In the genomic region with DNA sequence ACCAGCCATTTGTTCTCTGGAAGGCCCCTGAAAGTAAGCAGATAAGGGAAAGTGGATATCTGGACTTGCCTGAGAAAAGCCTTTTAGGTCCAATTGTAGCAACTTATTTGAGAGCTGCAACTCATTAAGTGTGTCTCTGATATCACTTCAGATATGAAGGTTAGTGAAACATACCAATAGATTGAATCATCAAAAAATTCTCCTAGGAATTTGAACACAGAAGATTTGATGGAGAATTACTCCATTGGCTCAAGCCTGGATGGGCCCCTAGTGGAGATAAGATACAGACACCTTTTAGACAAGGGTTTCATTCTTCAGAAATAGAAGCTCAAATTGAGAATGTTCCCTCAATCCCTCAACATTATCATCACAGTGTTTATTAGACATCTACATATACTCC, we compare ENCODE assay signal across 15 cellular contexts.
DNase-seq lines count a peak whose midpoint lies in the region; ATAC-seq and TF ChIP-seq lines count a peak whose summit lies in the region.
"Had no signal": no experiment of that assay in that cellular context is flagged by ENCODE, and none has a peak within 500 bp of the region (broad histone marks: within the 10 kb centered on the region; RNA-seq: fewer than 3 reads in every experiment).

No MANE protein-coding gene starts in this region.

- ATAC-seq in HG02588 (IDR thresholded peaks at IDR 0.05; ENCODE audit: unreplicated experiment) (no peak), HG03469 (IDR thresholded peaks at IDR 0.05; ENCODE audit: unreplicated experiment) (no peak)
- ATAC-seq: activated CD8-positive, alpha-beta memory T cell treated with anti-CD3 and anti-CD28 coated beads, Interleukin-2, amount 10 ng/mL, durations not matched to agents 7 days and 5 days; effector memory CD8-positive, alpha-beta T cell; natural killer cell treated with Interleukin-12 subunit alpha and Interleukin-12 subunit beta and Interleukin-15 and Interleukin-18, amount 100 ng/mL, for 72 hours had no signal

- no peaks in the 10 kb centered on the region for H3K9me3 Mint-ChIP-seq in endodermal cell
- no peaks in the 10 kb centered on the region for H3K9me3 Mint-ChIP-seq in neural crest cell
- no peaks in the 10 kb centered on the region for H3K9me3 Mint-ChIP-seq in activated CD4-positive, alpha-beta memory T cell treated with anti-CD3 and anti-CD28 coated beads, Interleukin-2, amount 10 ng/mL, durations not matched to agents 7 days and 5 days
- H3K9me3 Mint-ChIP-seq: effector memory CD8-positive, alpha-beta T cell; natural killer cell treated with Interleukin-12 subunit alpha and Interleukin-12 subunit beta and Interleukin-15 and Interleukin-18, amount 100 ng/mL, for 72 hours had no signal

- H3K4me3 ChIP-seq in endodermal cell (ENCODE audit: low read length) = no peak overlapping the region
- H3K4me3 ChIP-seq: vagina had no signal

- DNase-seq in Daoy (ENCODE audit: low read depth) (peak; percentile 4), NCI-H226 (peak; percentile 63), endodermal cell (no peak), neural crest cell (ENCODE audit: low read depth, low spot score) (no peak), NCI-H446 treated with DMSO at 0.1 percent for 48 hours (lab: John Stamatoyannopoulos, UW) (no peak)
- DNase-seq in activated CD4-positive, alpha-beta memory T cell treated with anti-CD3 and anti-CD28 coated beads, Interleukin-2, amount 10 ng/mL, durations not matched to agents 7 days and 5 days = no peak
- DNase-seq: activated CD8-positive, alpha-beta memory T cell treated with anti-CD3 and anti-CD28 coated beads, Interleukin-2, amount 10 ng/mL, durations not matched to agents 7 days and 5 days; DMS 273 treated with DMSO at 0.1 percent for 48 hours; effector memory CD8-positive, alpha-beta T cell; NCI-H1105; stimulated activated CD8-positive, alpha-beta memory T cell treated with anti-CD3 and anti-CD28 coated beads, Interleukin-4, amount 100 ng/mL, for 48 hours had no signal

- no peaks in the 10 kb centered on the region for H3K36me3 Mint-ChIP-seq in endodermal cell (ENCODE audit: low read depth)
- H3K36me3 Mint-ChIP-seq in neural crest cell (ENCODE audit: low read depth) = peaks cover 2% of the 10 kb centered on the region
- H3K36me3 Mint-ChIP-seq in activated CD4-positive, alpha-beta memory T cell treated with anti-CD3 and anti-CD28 coated beads, Interleukin-2, amount 10 ng/mL, durations not matched to agents 7 days and 5 days (ENCODE audit: low read depth) = no peaks in the 10 kb centered on the region
- H3K36me3 Mint-ChIP-seq: activated CD8-positive, alpha-beta memory T cell treated with anti-CD3 and anti-CD28 coated beads, Interleukin-2, amount 10 ng/mL, durations not matched to agents 7 days and 5 days; natural killer cell treated with Interleukin-12 subunit alpha and Interleukin-12 subunit beta and Interleukin-15 and Interleukin-18, amount 100 ng/mL, for 72 hours had no signal

- H3K9ac ChIP-seq in endodermal cell (ENCODE audit: extremely low read depth, low read length, poor library complexity, severe bottlenecking) = no peak overlapping the region

- H3K9me3 ChIP-seq in endodermal cell (ENCODE audit: control insufficient read depth, low read length) = no peaks in the 10 kb centered on the region
- H3K9me3 ChIP-seq: vagina had no signal

- no peaks in the 10 kb centered on the region for H3K27me3 ChIP-seq in endodermal cell (ENCODE audit: control insufficient read depth, insufficient read depth, low read length, poor library complexity, severe bottlenecking)
- H3K27me3 ChIP-seq: vagina had no signal

- H3K36me3 ChIP-seq in endodermal cell (ENCODE audit: control insufficient read depth, insufficient read depth, low read length) = no peaks in the 10 kb centered on the region
- H3K36me3 ChIP-seq: vagina had no signal

- CTCF ChIA-PET in activated CD4-positive, alpha-beta memory T cell treated with anti-CD3 and anti-CD28 coated beads, Interleukin-2, amount 10 ng/mL, durations not matched to agents 7 days and 5 days (lab: Charles Lee) = no interaction called here

- no peak overlapping the region for H3K4me3 Mint-ChIP-seq in endodermal cell
- H3K4me3 Mint-ChIP-seq in neural crest cell = no peak overlapping the region
- H3K4me3 Mint-ChIP-seq in activated CD4-positive, alpha-beta memory T cell treated with anti-CD3 and anti-CD28 coated beads, Interleukin-2, amount 10 ng/mL, durations not matched to agents 7 days and 5 days = no peak overlapping the region
- H3K4me3 Mint-ChIP-seq: activated CD8-positive, alpha-beta memory T cell treated with anti-CD3 and anti-CD28 coated beads, Interleukin-2, amount 10 ng/mL, durations not matched to agents 7 days and 5 days; effector memory CD8-positive, alpha-beta T cell; natural killer cell treated with Interleukin-12 subunit alpha and Interleukin-12 subunit beta and Interleukin-15 and Interleukin-18, amount 100 ng/mL, for 72 hours had no signal

- H3K27me3 Mint-ChIP-seq in endodermal cell (ENCODE audit: insufficient read depth) (no peaks in the 10 kb centered on the region), neural crest cell (ENCODE audit: low read depth) (no peaks in the 10 kb centered on the region)
- H3K27me3 Mint-ChIP-seq in activated CD4-positive, alpha-beta memory T cell treated with anti-CD3 and anti-CD28 coated beads, Interleukin-2, amount 10 ng/mL, durations not matched to agents 7 days and 5 days = no peaks in the 10 kb centered on the region
- H3K27me3 Mint-ChIP-seq: activated CD8-positive, alpha-beta memory T cell treated with anti-CD3 and anti-CD28 coated beads, Interleukin-2, amount 10 ng/mL, durations not matched to agents 7 days and 5 days; effector memory CD8-positive, alpha-beta T cell; natural killer cell treated with Interleukin-12 subunit alpha and Interleukin-12 subunit beta and Interleukin-15 and Interleukin-18, amount 100 ng/mL, for 72 hours had no signal

- H3K4me1 ChIP-seq in endodermal cell (ENCODE audit: control insufficient read depth, insufficient read depth, low read length) = peaks cover 3% of the 10 kb centered on the region
- H3K4me1 ChIP-seq: vagina had no signal

- no peak overlapping the region for H3K27ac Mint-ChIP-seq in endodermal cell
- no peak overlapping the region for H3K27ac Mint-ChIP-seq in neural crest cell (ENCODE audit: unreplicated experiment)
- no peak overlapping the region for H3K27ac Mint-ChIP-seq in activated CD4-positive, alpha-beta memory T cell treated with anti-CD3 and anti-CD28 coated beads, Interleukin-2, amount 10 ng/mL, durations not matched to agents 7 days and 5 days
- H3K27ac Mint-ChIP-seq: activated CD8-positive, alpha-beta memory T cell treated with anti-CD3 and anti-CD28 coated beads, Interleukin-2, amount 10 ng/mL, durations not matched to agents 7 days and 5 days; effector memory CD8-positive, alpha-beta T cell; natural killer cell treated with Interleukin-12 subunit alpha and Interleukin-12 subunit beta and Interleukin-15 and Interleukin-18, amount 100 ng/mL, for 72 hours had no signal

- POLR2A ChIA-PET in activated CD4-positive, alpha-beta memory T cell treated with anti-CD3 and anti-CD28 coated beads, Interleukin-2, amount 10 ng/mL, durations not matched to agents 7 days and 5 days (lab: Charles Lee) = no interaction called here

- H3K27ac ChIP-seq in endodermal cell (ENCODE audit: low read depth, low read length) = no peak overlapping the region
- H3K27ac ChIP-seq: vagina had no signal

- peak; percentile 63 for TF ChIP-seq CTCF in endodermal cell (conservative IDR thresholded peaks at IDR 0.05)
- TF ChIP-seq CTCF in neural crest cell (conservative IDR thresholded peaks at IDR 0.05) = peak; percentile 31

- peaks cover 11% of the 10 kb centered on the region for H3K4me1 Mint-ChIP-seq in endodermal cell
- H3K4me1 Mint-ChIP-seq in neural crest cell = no peaks in the 10 kb centered on the region
- no peaks in the 10 kb centered on the region for H3K4me1 Mint-ChIP-seq in activated CD4-positive, alpha-beta memory T cell treated with anti-CD3 and anti-CD28 coated beads, Interleukin-2, amount 10 ng/mL, durations not matched to agents 7 days and 5 days
- H3K4me1 Mint-ChIP-seq: activated CD8-positive, alpha-beta memory T cell treated with anti-CD3 and anti-CD28 coated beads, Interleukin-2, amount 10 ng/mL, durations not matched to agents 7 days and 5 days had no signal

Comparison
In these comparisons a context has a peak if more than half of its experiments do, and no peak if none do; other contexts are left out.
1. DNase-seq: peak in Daoy (single experiment) and NCI-H226 (single experiment); none in endodermal cell (single experiment), neural crest cell (single experiment), NCI-H446 treated with DMSO at 0.1 percent for 48 hours (single experiment) and activated CD4-positive, alpha-beta memory T cell treated with anti-CD3 and anti-CD28 coated beads, Interleukin-2, amount 10 ng/mL, durations not matched to agents 7 days and 5 days (single experiment).